Comparison of ENCODE assay signal across 30 cellular contexts in genomic region chr20:60636417-60636816, GRCh38.
"Had no signal": no experiment of that assay in that cellular context is flagged by ENCODE, and none has a peak within 500 bp of the region (broad histone marks: within the 10 kb centered on the region; RNA-seq: fewer than 3 reads in every experiment).

No MANE protein-coding gene starts in this region.

- H3K27ac ChIP-seq: adrenal gland, ascending aorta, body of pancreas, brain microvascular endothelial cell, breast epithelium, cardiac muscle cell had no signal

- DNase-seq: activated effector memory CD4-positive, alpha-beta T cell treated with anti-CD3 and anti-CD28 coated beads, Interleukin-2, amount 50 U/mL, for 16 hours; activated effector memory CD4-positive, alpha-beta T cell treated with Interleukin-2 at 50 U/mL for 16 hours; activated gamma-delta T cell; activated gamma-delta T cell treated with Interleukin-2 at 50 U/mL for 16 hours; activated naive CD4-positive, alpha-beta T cell; activated naive CD4-positive, alpha-beta T cell treated with anti-CD3 and anti-CD28 coated beads for 36 hours; activated naive CD4-positive, alpha-beta T cell treated with anti-CD3 and anti-CD28 coated beads, Interleukin-2, amount 10 ng/mL, durations not matched to agents 7 days and 5 days; activated naive CD4-positive, alpha-beta T cell treated with anti-CD3 and anti-CD28 coated beads, Interleukin-2, amount 50 U/mL, for 16 hours; activated naive CD4-positive, alpha-beta T cell treated with Interleukin-2 at 50 U/mL for 16 hours; activated naive CD8-positive, alpha-beta T cell treated with anti-CD3 and anti-CD28 coated beads for 36 hours; activated naive CD8-positive, alpha-beta T cell treated with anti-CD3 and anti-CD28 coated beads, Interleukin-2, amount 10 ng/mL, durations not matched to agents 7 days and 5 days; activated naive CD8-positive, alpha-beta T cell treated with anti-CD3 and anti-CD28 coated beads, Interleukin-2, amount 50 U/mL, for 24 hours; activated T-cell treated with anti-CD3 and anti-CD28 coated beads, Interleukin-2, amount 50 U/mL, for 1 hour; activated T-cell treated with anti-CD3 and anti-CD28 coated beads, Interleukin-2, amount 50 U/mL, for 24 hours; activated T-cell treated with anti-CD3 and anti-CD28 coated beads, Interleukin-2, amount 50 U/mL, for 4 hours; activated T-cell treated with anti-CD3 and anti-CD28 coated beads, Interleukin-2, amount 50 U/mL, for 48 hours; activated T-cell treated with anti-CD3 and anti-CD28 coated beads, Interleukin-2, amount 50 U/mL, for 72 hours; adrenal gland; amniotic stem cell; amygdala; anterior cingulate cortex; aorta; body of pancreas; brain microvascular endothelial cell; caudate nucleus; central memory CD4-positive, alpha-beta T cell; cerebellar nuclear complex had no signal

- H3K36me3 ChIP-seq: adrenal gland, ascending aorta, brain microvascular endothelial cell, breast epithelium, cardiac muscle cell had no signal

- H3K27me3 ChIP-seq: adrenal gland, ascending aorta, body of pancreas, brain microvascular endothelial cell, breast epithelium, cardiac muscle cell had no signal

- H3K4me3 ChIP-seq: adrenal gland, ascending aorta, body of pancreas, breast epithelium, cardiac muscle cell had no signal

- H3K9me3 ChIP-seq: adrenal gland, ascending aorta, body of pancreas, breast epithelium had no signal
